In the genomic region with DNA sequence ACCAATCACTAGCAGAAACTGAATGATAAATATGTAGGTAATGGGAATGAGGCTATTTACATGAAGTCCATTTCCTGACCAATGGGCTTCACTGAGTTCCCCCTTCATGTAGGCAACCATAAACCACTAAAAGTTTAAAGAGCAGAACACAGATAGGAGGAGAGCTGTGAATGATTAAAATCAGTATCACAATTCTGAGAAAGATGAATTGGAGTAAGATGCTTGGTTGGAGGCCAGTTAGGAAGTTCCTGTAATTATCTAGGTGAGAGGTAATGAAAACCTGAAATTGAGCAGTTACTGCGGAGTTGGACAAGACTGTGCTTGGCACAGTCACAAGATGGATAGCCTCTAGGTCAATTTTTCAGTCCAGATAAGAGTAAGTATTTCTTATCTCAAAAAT, we compare ENCODE assay signal across 23 cellular contexts. TPM values are rescaled to one million over a fixed set of nuclear protein-coding genes. Genes with fewer than 3 reads are reported as not detected.
DNase-seq lines count a peak whose midpoint lies in the region; ATAC-seq and TF ChIP-seq lines count a peak whose summit lies in the region.
"Had no signal": no experiment of that assay in that cellular context is flagged by ENCODE, and none has a peak within 500 bp of the region (broad histone marks: within the 10 kb centered on the region; RNA-seq: fewer than 3 reads in every experiment).

No MANE protein-coding gene starts in this region.

- intact Hi-C loops in activated CD4-positive, alpha-beta T cell treated with anti-CD3 and anti-CD28 coated beads for 36 hours (cut with DNase I, micrococcal nuclease) = loop anchor here (2.0 to 5.0 kb wide), 4 partner anchors 115 to 427 kb away; partner anchors contain the start of genes ATP2B1 (in 1 of the 2) and DUSP6 (in 1 of the 2)
- intact Hi-C loops in spleen (cut with DNase I; ENCODE audit: low total_unique reads) = loop anchor here (10.0 kb wide), 1 partner anchor 453 kb away; no protein-coding TSS in a partner anchor
- intact Hi-C loops in transverse colon (cut with DNase I; ENCODE audit: low total_unique reads) = no loop called here

- H3K36me3 ChIP-seq in spleen (peaks cover 0 to 29% (median 0%) of the 10 kb centered on the region in 6 donors), transverse colon (no peaks in the 10 kb centered on the region)
- H3K36me3 ChIP-seq: HAP-1 had no signal

- peak; percentile 9 for ATAC-seq in activated CD4-positive, alpha-beta T cell treated with anti-CD3 and anti-CD28 coated beads for 36 hours
- ATAC-seq in HG03196 (IDR thresholded peaks at IDR 0.05; ENCODE audit: unreplicated experiment) (peak; percentile 36), HG03108 (IDR thresholded peaks at IDR 0.05; ENCODE audit: unreplicated experiment) (no peak)
- ATAC-seq in activated CD8-positive, alpha-beta T cell treated with anti-CD3 and anti-CD28 coated beads, Interleukin-2, amount 10 ng/mL, durations not matched to agents 7 days and 5 days = peak; percentile 33

- H3K27ac ChIP-seq in spleen (peak overlapping the region in 6 of 8 donors; percentile 59 to 84 (median 80)), transverse colon (peak overlapping the region in 2 of 4 donors; percentile 48 to 54)
- H3K27ac ChIP-seq: C4-2B had no signal

- 29 to 47% (median 45%) methylated on average over 1 of the region's 1 CpG for WGBS in spleen, 5 donors
- WGBS in transverse colon (ENCODE audit: low coverage in 1 of 2), 2 donors = 13 to 56% methylated on average over 1 of the region's 1 CpG

- H3K9me3 ChIP-seq in spleen (no peaks in the 10 kb centered on the region), transverse colon (no peaks in the 10 kb centered on the region)
- H3K9me3 ChIP-seq: HAP-1 had no signal

- POLR2A ChIA-PET in activated CD4-positive, alpha-beta T cell treated with anti-CD3 and anti-CD28 coated beads for 36 hours (lab: Charles Lee) = interaction anchor here (0.6 kb wide), 1 partner anchor 881 kb away, joined by 7 read pairs; no protein-coding TSS in a partner anchor
- POLR2A ChIA-PET in activated CD8-positive, alpha-beta T cell treated with anti-CD3 and anti-CD28 coated beads, Interleukin-2, amount 10 ng/mL, durations not matched to agents 7 days and 5 days (lab: Charles Lee) = interaction anchor here (1.7 to 4.0 kb wide), 4 partner anchors 57 to 429 kb away, joined by 9 to 49 read pairs (median 22); partner anchors contain the start of genes DUSP6, GALNT4 and POC1B

- H3K4me1 ChIP-seq in spleen (peaks cover 31 to 54% (median 38%) of the 10 kb centered on the region in 6 donors), transverse colon (peaks cover 0 to 28% (median 5%) of the 10 kb centered on the region in 4 donors)
- H3K4me1 ChIP-seq: HAP-1 had no signal

- H3K4me3 ChIP-seq in spleen (no peak overlapping the region), transverse colon (no peak overlapping the region)
- H3K4me3 ChIP-seq: HAP-1, lung had no signal

- peaks cover 51% of the 10 kb centered on the region for H3K4me1 Mint-ChIP-seq in activated CD4-positive, alpha-beta T cell treated with anti-CD3 and anti-CD28 coated beads for 36 hours
- peaks cover 81% of the 10 kb centered on the region for H3K4me1 Mint-ChIP-seq in activated CD8-positive, alpha-beta T cell treated with anti-CD3 and anti-CD28 coated beads, Interleukin-2, amount 10 ng/mL, durations not matched to agents 7 days and 5 days (ENCODE audit: low read depth)

- no peaks in the 10 kb centered on the region for H3K27me3 Mint-ChIP-seq in activated CD4-positive, alpha-beta T cell treated with anti-CD3 and anti-CD28 coated beads for 36 hours
- no peaks in the 10 kb centered on the region for H3K27me3 Mint-ChIP-seq in activated CD8-positive, alpha-beta T cell treated with anti-CD3 and anti-CD28 coated beads, Interleukin-2, amount 10 ng/mL, durations not matched to agents 7 days and 5 days (ENCODE audit: low read depth)
- H3K27me3 Mint-ChIP-seq: naive B cell, type B pancreatic cell had no signal

- peak overlapping the region; percentile 71 for H3K27ac Mint-ChIP-seq in activated CD4-positive, alpha-beta T cell treated with anti-CD3 and anti-CD28 coated beads for 36 hours
- peak overlapping the region; percentile 82 for H3K27ac Mint-ChIP-seq in activated CD8-positive, alpha-beta T cell treated with anti-CD3 and anti-CD28 coated beads, Interleukin-2, amount 10 ng/mL, durations not matched to agents 7 days and 5 days
- H3K27ac Mint-ChIP-seq: type B pancreatic cell had no signal

- no peaks in the 10 kb centered on the region for H3K9me3 Mint-ChIP-seq in activated CD4-positive, alpha-beta T cell treated with anti-CD3 and anti-CD28 coated beads for 36 hours (ENCODE audit: low read depth)
- no peaks in the 10 kb centered on the region for H3K9me3 Mint-ChIP-seq in activated CD8-positive, alpha-beta T cell treated with anti-CD3 and anti-CD28 coated beads, Interleukin-2, amount 10 ng/mL, durations not matched to agents 7 days and 5 days (ENCODE audit: insufficient read depth)
- H3K9me3 Mint-ChIP-seq: naive B cell, type B pancreatic cell had no signal

- no peak for TF ChIP-seq CTCF in spleen (IDR thresholded peaks at IDR 0.05 in 8 of 11, conservative IDR thresholded peaks at IDR 0.05 in 3 of 11)
- TF ChIP-seq CTCF in transverse colon (IDR thresholded peaks at IDR 0.05) = no peak

- no peak for TF ChIP-seq EP300 in transverse colon (IDR thresholded peaks at IDR 0.05; ENCODE audit: low read depth)

- TF ChIP-seq POLR2A in spleen (IDR thresholded peaks at IDR 0.05) (no peak), transverse colon (IDR thresholded peaks at IDR 0.05) (no peak)

- no peak for DNase-seq in activated CD4-positive, alpha-beta T cell treated with anti-CD3 and anti-CD28 coated beads for 36 hours
- DNase-seq in activated CD4-positive, alpha-beta T cell treated with anti-CD3 and anti-CD28 coated beads for 1 hour = no peak
- no peak for DNase-seq in activated CD8-positive, alpha-beta T cell treated with anti-CD3 and anti-CD28 coated beads, Interleukin-2, amount 10 ng/mL, durations not matched to agents 7 days and 5 days
- DNase-seq in spleen (no peak), occipital lobe (lab: John Stamatoyannopoulos, UW) (no peak), transverse colon (no peak)
- DNase-seq: activated T-cell treated with anti-CD3 and anti-CD28 coated beads, Interleukin-2, amount 50 U/mL, for 48 hours; amygdala; cerebellar nuclear complex; DMS79 treated with DMSO at 0.1 percent for 48 hours; effector memory CD4-positive, alpha-beta T cell; head of caudate nucleus; NCI-H1694 treated with DMSO at 0.1 percent for 48 hours; NCI-H446; posterior cingulate gyrus; Right ventricle myocardium superior had no signal

- in situ Hi-C loops in transverse colon (cut with MboI; ENCODE audit: low pct_ligation_motif_present in 1 of 4, low pct_unique_long_range_greater_than_20kb in 1 of 4, low sequenced_read_pairs in 3 of 4) = loop anchor here in 3 of 4 donors (10.0 to 25.0 kb wide), 5 partner anchors 57 to 456 kb away; partner anchors contain the start of genes GALNT4 (in 1 of the 3) and POC1B (in 1 of the 3)

- no peak overlapping the region for H3K4me3 Mint-ChIP-seq in activated CD4-positive, alpha-beta T cell treated with anti-CD3 and anti-CD28 coated beads for 36 hours
- H3K4me3 Mint-ChIP-seq in activated CD8-positive, alpha-beta T cell treated with anti-CD3 and anti-CD28 coated beads, Interleukin-2, amount 10 ng/mL, durations not matched to agents 7 days and 5 days = peak overlapping the region; percentile 62
- H3K4me3 Mint-ChIP-seq: type B pancreatic cell had no signal

- CTCF ChIA-PET in activated CD4-positive, alpha-beta T cell treated with anti-CD3 and anti-CD28 coated beads for 36 hours (lab: Charles Lee) = interaction anchor here (0.6 to 4.3 kb wide), 7 partner anchors 27 to 1231 kb away, joined by 3 to 41 read pairs (median 4); partner anchors contain the start of genes GALNT4 and POC1B
- CTCF ChIA-PET in activated CD8-positive, alpha-beta T cell treated with anti-CD3 and anti-CD28 coated beads, Interleukin-2, amount 10 ng/mL, durations not matched to agents 7 days and 5 days (lab: Charles Lee) = interaction anchor here (0.5 to 7.9 kb wide), 13 partner anchors 10 to 449 kb away, joined by 3 to 180 read pairs (median 11); partner anchors contain the start of genes DUSP6, GALNT4 and POC1B

- peaks cover 4% of the 10 kb centered on the region for H3K36me3 Mint-ChIP-seq in activated CD4-positive, alpha-beta T cell treated with anti-CD3 and anti-CD28 coated beads for 36 hours (ENCODE audit: low read depth)
- H3K36me3 Mint-ChIP-seq in activated CD8-positive, alpha-beta T cell treated with anti-CD3 and anti-CD28 coated beads, Interleukin-2, amount 10 ng/mL, durations not matched to agents 7 days and 5 days (ENCODE audit: low read depth) = peaks cover 52% of the 10 kb centered on the region

- H3K27me3 ChIP-seq in spleen (replicated peaks in 1 of 7) = no peaks in the 10 kb centered on the region
- H3K27me3 ChIP-seq in transverse colon = no peaks in the 10 kb centered on the region

RNA-seq across cellular contexts. Expression of gene GALNT4, which starts 56.6 kb away (rescaled TPM):
- total RNA-seq in activated CD4-positive, alpha-beta T cell treated with anti-CD3 and anti-CD28 coated beads for 36 hours = 1 to 10 TPM; 3.0 to 4.6 TPM
- 10 to 100 TPM; 15.4 to 16.6 TPM for total RNA-seq in activated CD8-positive, alpha-beta T cell treated with anti-CD3 and anti-CD28 coated beads, Interleukin-2, amount 10 ng/mL, durations not matched to agents 7 days and 5 days
- total RNA-seq in spleen (10 to 100 TPM; 11.8 to 22.8 (median 15.2) TPM), occipital lobe (3.3 TPM), transverse colon (10 to 100 TPM; 11.5 to 37.2 (median 26.1) TPM)
- polyA plus RNA-seq in spleen = 1 to 10 TPM; 2.5 to 3.1 (median 3.0) TPM

RNA-seq across cellular contexts. Expression of gene POC1B, which starts 57.8 kb away (rescaled TPM):
- 10 to 100 TPM; 31.1 to 47.5 TPM for total RNA-seq in activated CD4-positive, alpha-beta T cell treated with anti-CD3 and anti-CD28 coated beads for 36 hours
- total RNA-seq in activated CD8-positive, alpha-beta T cell treated with anti-CD3 and anti-CD28 coated beads, Interleukin-2, amount 10 ng/mL, durations not matched to agents 7 days and 5 days = 10 to 100 TPM; 47.7 to 49.4 TPM
- total RNA-seq in spleen (10 to 100 TPM; 25.9 to 47.3 (median 33.6) TPM), occipital lobe (15.6 TPM), transverse colon (10 to 100 TPM in 3 of 4 donors, 1 to 10 TPM in 1; 7.8 to 68.5 (median 33.8) TPM)
- 10 to 100 TPM; 10.5 to 14.4 (median 12.1) TPM for polyA plus RNA-seq in spleen
